Comparison of ENCODE assay signal across 1 cellular context in genomic region chr1:200302192-200302892, GRCh38.
TF ChIP-seq lines count a peak whose summit lies in the region.

No MANE protein-coding gene starts in this region.

TF ChIP-seq in H1, 55 proteins besides CTCF, POLR2A, EP300 and RAD21 (continued from another document):
- TF ChIP-seq CHD7 (IDR thresholded peaks at IDR 0.05; ENCODE audit: insufficient replicate concordance, low read length) (no peak), ATF3 (IDR thresholded peaks at IDR 0.05; ENCODE audit: insufficient read depth, low read depth, low read length) (no peak), KDM4A (IDR thresholded peaks at IDR 0.05; ENCODE audit: low read depth, low read length, severe bottlenecking) (peak; percentile 48), BRCA1 (IDR thresholded peaks at IDR 0.05; ENCODE audit: low read depth, low read length) (no peak), YY1 (IDR thresholded peaks at IDR 0.05; ENCODE audit: low read depth, low read length) (no peak), CHD1 (IDR thresholded peaks at IDR 0.05; ENCODE audit: low read depth, low read length) (no peak), SRF (IDR thresholded peaks at IDR 0.05; ENCODE audit: low read depth, low read length) (no peak), EZH2 (IDR thresholded peaks at IDR 0.05; ENCODE audit: low read depth, low read length, severe bottlenecking) (no peak), PHF8 (conservative IDR thresholded peaks at IDR 0.05; ENCODE audit: low read depth, low read length) (no peak), HDAC6 (IDR thresholded peaks at IDR 0.05; ENCODE audit: low read depth, low read length) (no peak), RBBP5 (IDR thresholded peaks at IDR 0.05; ENCODE audit: borderline replicate concordance, low read depth, low read length) (no peak), HDAC2 (IDR thresholded peaks at IDR 0.05; ENCODE audit: borderline replicate concordance in 1 of 2, low read depth in 2 of 2, low read length in 2 of 2) (peak in 1 of 2 experiments; percentile 47; a peak in 1 of 4 replicates), SIN3A (conservative IDR thresholded peaks at IDR 0.05 in 1 of 2, IDR thresholded peaks at IDR 0.05 in 1 of 2; ENCODE audit: low read depth in 1 of 2, low read length in 2 of 2) (peak in 1 of 2 experiments; percentile 35; a peak in 1 of 4 replicates), SUZ12 (IDR thresholded peaks at IDR 0.05; ENCODE audit: low read length) (peak; percentile 52; the same call in 1 of the 2 replicates), POU5F1 (IDR thresholded peaks at IDR 0.05; ENCODE audit: low read depth, low read length) (no peak)
TF ChIP-seq in H1: peak in this region for 5.
